ENCODE assay signal across 8 cellular contexts in the genomic region with DNA sequence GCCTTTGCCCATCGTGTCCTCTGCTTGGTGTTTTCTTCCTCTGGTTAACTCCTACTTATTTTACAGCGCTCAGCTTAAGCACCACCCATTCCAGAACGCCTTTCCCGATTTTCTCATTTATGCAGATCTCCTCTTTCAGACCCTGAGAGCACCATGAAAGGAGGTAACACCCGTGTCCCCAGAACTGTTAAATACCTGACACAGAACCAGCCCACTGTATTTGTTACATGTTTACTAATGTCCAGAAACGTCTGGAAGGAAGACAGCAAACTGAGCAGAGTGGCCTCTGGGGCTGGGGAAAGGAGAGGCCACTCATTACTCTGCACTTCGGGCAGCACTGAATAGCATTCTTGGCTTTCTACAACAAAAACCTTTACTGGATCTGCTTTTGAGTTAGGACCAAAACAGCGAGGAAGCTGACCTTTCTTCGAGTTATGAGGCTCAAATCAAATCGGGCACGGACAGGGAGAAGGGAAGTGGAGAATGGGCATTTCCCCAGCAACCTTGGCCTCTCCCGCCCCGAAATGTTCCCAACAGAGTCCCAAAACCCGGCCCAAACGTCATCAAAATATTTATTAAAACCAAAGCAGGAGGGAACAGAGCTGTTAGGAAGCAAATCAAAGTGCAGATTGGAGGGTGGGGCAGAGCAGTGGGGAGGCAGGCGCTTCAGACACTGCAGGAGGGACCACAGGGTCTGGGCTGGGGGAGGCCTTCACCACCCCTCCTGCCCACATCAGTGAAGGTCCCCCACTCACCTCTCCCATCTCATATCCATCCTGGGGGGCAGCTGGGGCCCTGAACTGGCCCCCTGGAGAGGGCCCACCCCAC. TPM values are rescaled to one million over a fixed set of nuclear protein-coding genes. Genes with fewer than 3 reads are reported as not detected.
A peak's percentile ranks its signal among the peaks of the same experiment; 100 is the strongest.
DNase-seq lines count a peak whose midpoint lies in the region; TF ChIP-seq lines count a peak whose summit lies in the region.

No MANE protein-coding gene starts in this region.

- H3K36me3 Mint-ChIP-seq in endothelial cell (ENCODE audit: low read depth, unreplicated experiment) = peaks cover 8% of the 10 kb centered on the region

- no peaks in the 10 kb centered on the region for H3K27me3 ChIP-seq in BLaER1 treated with 17β-estradiol and CSF1 and Interleukin-3, amounts not matched to agents 10 nM and 100 nM
- no peaks in the 10 kb centered on the region for H3K27me3 ChIP-seq in neuron (ENCODE audit: insufficient read depth, low read length)

- DNase-seq in NCI-H524 treated with DMSO at 0.1 percent for 48 hours (lab: John Stamatoyannopoulos, UW) (peak; percentile 47), endothelial cell (ENCODE audit: low spot score) (no peak), SW480 (ENCODE audit: low spot score) (no peak), NCI-H2196 treated with DMSO at 0.1 percent for 48 hours (lab: John Stamatoyannopoulos, UW; ENCODE audit: unreplicated experiment) (no peak), posterior cingulate gyrus (no peak)
- no peak for DNase-seq in stimulated activated naive CD4-positive, alpha-beta T cell (lab: John Stamatoyannopoulos, UW)

- peak overlapping the region; percentile 93 for H3K4me3 Mint-ChIP-seq in endothelial cell (ENCODE audit: unreplicated experiment)

- H3K4me2 ChIP-seq in BLaER1 treated with 17β-estradiol and CSF1 and Interleukin-3, amounts not matched to agents 10 nM and 100 nM = peak overlapping the region; percentile 89 to 99 (median 97); a peak in 20 of 22 replicates

- H3K4me1 Mint-ChIP-seq in endothelial cell (ENCODE audit: unreplicated experiment) = peaks cover 14% of the 10 kb centered on the region

- peak overlapping the region in 1 of 10 experiments; percentile 77; a peak in 1 of 20 replicates for H3K4me3 ChIP-seq in BLaER1 treated with 17β-estradiol and CSF1 and Interleukin-3, amounts not matched to agents 10 nM and 100 nM
- H3K4me3 ChIP-seq in neuron (ENCODE audit: low read length) = no peak overlapping the region

- peak overlapping the region; percentile 64 for H3K27ac Mint-ChIP-seq in endothelial cell (ENCODE audit: unreplicated experiment)

- H3K4me1 ChIP-seq in BLaER1 treated with 17β-estradiol and CSF1 and Interleukin-3, amounts not matched to agents 10 nM and 100 nM = peaks cover 44 to 64% (median 56%) of the 10 kb centered on the region in 10 experiments
- peaks cover 32% of the 10 kb centered on the region for H3K4me1 ChIP-seq in neuron (ENCODE audit: insufficient read depth, low read length)

- peaks cover 12% of the 10 kb centered on the region for H3K27me3 Mint-ChIP-seq in endothelial cell (ENCODE audit: unreplicated experiment)

- H3K9me3 ChIP-seq in BLaER1 treated with 17β-estradiol and CSF1 and Interleukin-3, amounts not matched to agents 10 nM and 100 nM (replicated peaks in 1 of 11) = no peaks in the 10 kb centered on the region
- no peaks in the 10 kb centered on the region for H3K9me3 ChIP-seq in neuron (ENCODE audit: low read length)

- peaks cover 0 to 54% (median 46%) of the 10 kb centered on the region in 11 experiments; a peak in 19 of 22 replicates for H3K36me3 ChIP-seq in BLaER1 treated with 17β-estradiol and CSF1 and Interleukin-3, amounts not matched to agents 10 nM and 100 nM
- peaks cover 36% of the 10 kb centered on the region for H3K36me3 ChIP-seq in neuron (ENCODE audit: insufficient read depth, low read length)

- peaks cover 0 to 78% (median 55%) of the 10 kb centered on the region in 11 experiments; a peak in 19 of 22 replicates for H4K20me1 ChIP-seq in BLaER1 treated with 17β-estradiol and CSF1 and Interleukin-3, amounts not matched to agents 10 nM and 100 nM

- intact Hi-C loops in posterior cingulate gyrus (cut with DNase I) = no loop called here

- H3K9me3 Mint-ChIP-seq in endothelial cell (ENCODE audit: unreplicated experiment) = no peaks in the 10 kb centered on the region

- peak overlapping the region; percentile 66 for H2AFZ ChIP-seq in neuron (ENCODE audit: low read depth, low read length)

- peak overlapping the region in 1 of 11 experiments; percentile 80; a peak in 1 of 22 replicates for H3K27ac ChIP-seq in BLaER1 treated with 17β-estradiol and CSF1 and Interleukin-3, amounts not matched to agents 10 nM and 100 nM

- H3K9ac ChIP-seq in BLaER1 treated with 17β-estradiol and CSF1 and Interleukin-3, amounts not matched to agents 10 nM and 100 nM = peak overlapping the region in 4 of 11 experiments; percentile 77 to 81 (median 80); a peak in 7 of 22 replicates

- TF ChIP-seq CTCF in endothelial cell (IDR thresholded peaks at IDR 0.05; ENCODE audit: unreplicated experiment) = no peak

RNA-seq across cellular contexts. Expression of gene NECAB3, which starts 1.1 kb away (rescaled TPM):
- total RNA-seq in endothelial cell (ENCODE audit: unreplicated experiment) = 9.8 TPM

RNA-seq across cellular contexts. Expression of gene ACTL10, which starts 8.6 kb away (rescaled TPM):
- not detected for total RNA-seq in endothelial cell (ENCODE audit: unreplicated experiment)

RNA-seq across cellular contexts. Expression of gene E2F1, which starts 10.8 kb away (rescaled TPM):
- total RNA-seq in endothelial cell (ENCODE audit: unreplicated experiment) = 6.7 TPM

RNA-seq across cellular contexts. Expression of gene C20orf144, which starts 13.2 kb away (rescaled TPM):
- total RNA-seq in endothelial cell (ENCODE audit: unreplicated experiment) = not detected

RNA-seq across cellular contexts. Expression of gene PXMP4, which starts 44.8 kb away (rescaled TPM):
- 6.0 TPM for total RNA-seq in endothelial cell (ENCODE audit: unreplicated experiment)
